8 cellular contexts compared by ENCODE assay signal in genomic region chr4:77074961-77075855, GRCh38. TPM values are rescaled to one million over a fixed set of nuclear protein-coding genes. Genes with fewer than 3 reads are reported as not detected.
A peak's percentile ranks its signal among the peaks of the same experiment; 100 is the strongest.
DNase-seq lines count a peak whose midpoint lies in the region; ATAC-seq and TF ChIP-seq lines count a peak whose summit lies in the region.

No MANE protein-coding gene starts in this region.

- H3K27ac Mint-ChIP-seq in CD4-positive, CD25-positive, alpha-beta regulatory T cell: peak overlapping the region in 2 of 3 donors; percentile 100
- peak overlapping the region; percentile 100 for H3K27ac Mint-ChIP-seq in T-helper 1 cell treated with Interleukin-12 subunit alpha and Interleukin-12 subunit beta and Interleukin-4 antibody, amounts not matched to agents 30 μg/mL and 1 μg/mL, for 36 hours

- TF ChIP-seq POLR2A in sigmoid colon (IDR thresholded peaks at IDR 0.05): no peak

- H3K4me3 Mint-ChIP-seq in CD4-positive, CD25-positive, alpha-beta regulatory T cell: peak overlapping the region in 2 of 4 donors; percentile 98 to 99
- peak overlapping the region; percentile 97 for H3K4me3 Mint-ChIP-seq in T-helper 1 cell treated with Interleukin-12 subunit alpha and Interleukin-12 subunit beta and Interleukin-4 antibody, amounts not matched to agents 30 μg/mL and 1 μg/mL, for 36 hours

- peaks cover 0 to 1% (median 0%) of the 10 kb centered on the region in 7 donors for H3K9me3 Mint-ChIP-seq in CD4-positive, CD25-positive, alpha-beta regulatory T cell
- H3K9me3 Mint-ChIP-seq in T-helper 1 cell treated with Interleukin-12 subunit alpha and Interleukin-12 subunit beta and Interleukin-4 antibody, amounts not matched to agents 30 μg/mL and 1 μg/mL, for 36 hours: no peaks in the 10 kb centered on the region

- H3K4me1 Mint-ChIP-seq in CD4-positive, CD25-positive, alpha-beta regulatory T cell: peaks cover 26 to 56% (median 39%) of the 10 kb centered on the region in 4 donors
- H3K4me1 Mint-ChIP-seq in T-helper 1 cell treated with Interleukin-12 subunit alpha and Interleukin-12 subunit beta and Interleukin-4 antibody, amounts not matched to agents 30 μg/mL and 1 μg/mL, for 36 hours (ENCODE audit: low read depth): peaks cover 33% of the 10 kb centered on the region

- H3K9me3 ChIP-seq in CD4-positive, CD25-positive, alpha-beta regulatory T cell (ENCODE audit: control insufficient read depth in 2 of 2, low read length in 2 of 2): no peaks in the 10 kb centered on the region
- no peaks in the 10 kb centered on the region for H3K9me3 ChIP-seq in sigmoid colon

- peaks cover 74% of the 10 kb centered on the region for H3K4me1 ChIP-seq in CD4-positive, CD25-positive, alpha-beta regulatory T cell (ENCODE audit: control insufficient read depth, insufficient read depth, low read length, poor library complexity, severe bottlenecking)
- H3K4me1 ChIP-seq in sigmoid colon: peaks cover 0 to 49% (median 41%) of the 10 kb centered on the region in 4 donors

- H3K4me3 ChIP-seq in CD4-positive, CD25-positive, alpha-beta regulatory T cell (ENCODE audit: low read depth, low read length): peak overlapping the region; percentile 95
- peak overlapping the region; percentile 89 to 99 (median 94) for H3K4me3 ChIP-seq in sigmoid colon

- H3K27me3 ChIP-seq in CD4-positive, CD25-positive, alpha-beta regulatory T cell (ENCODE audit: control insufficient read depth, insufficient read depth, low read length): no peaks in the 10 kb centered on the region
- H3K27me3 ChIP-seq in sigmoid colon: no peaks in the 10 kb centered on the region

- ATAC-seq in CD4-positive, CD25-positive, alpha-beta regulatory T cell (ENCODE audit: low read depth in 2 of 2): peak; percentile 68 to 75
- no peak for ATAC-seq in GM18873 (IDR thresholded peaks at IDR 0.05; ENCODE audit: low FRiP score, unreplicated experiment)

- WGBS in sigmoid colon, 2 donors: 1% methylated on average over 90 of the region's 90 CpGs

- peaks cover 3% of the 10 kb centered on the region for H3K36me3 Mint-ChIP-seq in CD4-positive, CD25-positive, alpha-beta regulatory T cell
- H3K36me3 Mint-ChIP-seq in T-helper 1 cell treated with Interleukin-12 subunit alpha and Interleukin-12 subunit beta and Interleukin-4 antibody, amounts not matched to agents 30 μg/mL and 1 μg/mL, for 36 hours (ENCODE audit: low read depth): peaks cover 13% of the 10 kb centered on the region

- DNase-seq in CD4-positive, CD25-positive, alpha-beta regulatory T cell: peak; percentile 81 to 89 (median 86)
- DNase-seq in GM20000 (ENCODE audit: low spot score) (peak; percentile 87), HUDEP-2 (lab: John Stamatoyannopoulos, UW; ENCODE audit: unreplicated experiment in 76 of 76) (peak in 64 of 76 experiments; percentile 0 to 70 (median 42)), amniotic epithelial cell (ENCODE audit: low read depth) (peak; percentile 64), hippocampal formation (lab: John Stamatoyannopoulos, UW) (peak; percentile 24 to 59), sigmoid colon (peak; percentile 87)

- H3K27me3 Mint-ChIP-seq in CD4-positive, CD25-positive, alpha-beta regulatory T cell: peaks cover 16% of the 10 kb centered on the region
- peaks cover 4% of the 10 kb centered on the region for H3K27me3 Mint-ChIP-seq in T-helper 1 cell treated with Interleukin-12 subunit alpha and Interleukin-12 subunit beta and Interleukin-4 antibody, amounts not matched to agents 30 μg/mL and 1 μg/mL, for 36 hours (ENCODE audit: low read depth)

- H3K27ac ChIP-seq in CD4-positive, CD25-positive, alpha-beta regulatory T cell (ENCODE audit: insufficient read depth, low read length, poor library complexity, severe bottlenecking): peak overlapping the region; percentile 100
- peak overlapping the region; percentile 98 to 100 (median 100) for H3K27ac ChIP-seq in sigmoid colon

- intact Hi-C loops in sigmoid colon (cut with DNase I): loop anchor here (5.0 to 10.0 kb wide), 3 partner anchors 128 to 1560 kb away; partner anchors contain the start of genes RCHY1, SCARB2, SEPTIN11 and THAP6

- TF ChIP-seq EP300 in sigmoid colon (IDR thresholded peaks at IDR 0.05): no peak

- no peak for TF ChIP-seq CTCF in GM20000 (IDR thresholded peaks at IDR 0.05; ENCODE audit: extremely low read depth, missing control alignments)
- TF ChIP-seq CTCF in sigmoid colon (IDR thresholded peaks at IDR 0.05): no peak

- no peaks in the 10 kb centered on the region for H3K36me3 ChIP-seq in CD4-positive, CD25-positive, alpha-beta regulatory T cell (ENCODE audit: control insufficient read depth, insufficient read depth, low read length)
- no peaks in the 10 kb centered on the region for H3K36me3 ChIP-seq in sigmoid colon

RNA-seq across cellular contexts. Expression of gene CCNI, which starts 0.6 kb away (rescaled TPM):
- 359 TPM for total RNA-seq in CD4-positive, CD25-positive, alpha-beta regulatory T cell
- polyA plus RNA-seq in CD4-positive, CD25-positive, alpha-beta regulatory T cell: 100 to 1,000 TPM; 400 to 431 (median 408) TPM
- 100 to 1,000 TPM; 248 to 339 (median 288) TPM for total RNA-seq in sigmoid colon
- polyA plus RNA-seq in sigmoid colon: 100 to 1,000 TPM; 118 to 218 (median 130) TPM
